ENCODE assay signal across 24 cellular contexts in genomic region chr5:52139888-52140580, GRCh38.
DNase-seq lines count a peak whose midpoint lies in the region; ATAC-seq, FAIRE-seq and TF ChIP-seq lines count a peak whose summit lies in the region.
"Had no signal": no experiment of that assay in that cellular context is flagged by ENCODE, and none has a peak within 500 bp of the region (broad histone marks: within the 10 kb centered on the region; RNA-seq: fewer than 3 reads in every experiment).

No MANE protein-coding gene starts in this region.

- no peaks in the 10 kb centered on the region for H3K9me3 ChIP-seq in upper lobe of right lung
- H3K9me3 ChIP-seq in pancreas, result no peaks in the 10 kb centered on the region
- H3K9me3 ChIP-seq: HAP-1, left lung, vagina had no signal

- TF ChIP-seq CTCF in foreskin keratinocyte (conservative IDR thresholded peaks at IDR 0.05) (no peak), upper lobe of right lung (IDR thresholded peaks at IDR 0.05) (no peak), pancreas (IDR thresholded peaks at IDR 0.05) (no peak)

- WGBS in pancreas, 2 donors, result 33 to 40% methylated on average over 3 of the region's 3 CpGs

- ATAC-seq in foreskin keratinocyte (peak; percentile 40), upper lobe of right lung (no peak), pancreas (no peak), HG02970 (IDR thresholded peaks at IDR 0.05; ENCODE audit: low FRiP score, unreplicated experiment) (no peak)
- ATAC-seq: left lung; naive thymus-derived CD8-positive, alpha-beta T cell; stimulated activated naive B cell treated with anti-CD40 and anti-IgM and Interleukin-4, amounts not matched to agents 10 μg/mL and 1 μg/mL and 100 μg/mL, for 72 hours had no signal

- DNase-seq in DMS79 (lab: John Stamatoyannopoulos, UW) (peak; percentile 96), NCI-H128 (lab: John Stamatoyannopoulos, UW; ENCODE audit: unreplicated experiment) (peak; percentile 83), NCI-H446 treated with DMSO at 0.1 percent for 48 hours (lab: John Stamatoyannopoulos, UW) (peak; percentile 89), foreskin keratinocyte (peak; percentile 16 to 42), upper lobe of right lung (no peak), pancreas (no peak)
- no peak for DNase-seq in stimulated activated CD4-positive, alpha-beta T cell treated with anti-CD3 and anti-CD28 coated beads, Interleukin-15, amount 100 ng/mL, for 24 hours
- DNase-seq: ACHN; activated naive CD4-positive, alpha-beta T cell treated with Interleukin-2 at 50 U/mL for 16 hours; activated T-cell treated with anti-CD3 and anti-CD28 coated beads, Interleukin-2, amount 50 U/mL, for 48 hours; brain microvascular endothelial cell; effector CD8-positive, alpha-beta T cell; hippocampal formation; left lung; midbrain; naive thymus-derived CD8-positive, alpha-beta T cell; stimulated activated CD4-positive, alpha-beta T cell treated with anti-CD3 and anti-CD28 coated beads, Interleukin-2, amount 100 ng/mL, for 48 hours; stimulated activated naive B cell treated with anti-CD40 and anti-IgM and Interleukin-4, amounts not matched to agents 10 μg/mL and 1 μg/mL and 100 μg/mL, for 72 hours had no signal

- H3K27ac ChIP-seq in foreskin keratinocyte (no peak overlapping the region), upper lobe of right lung (no peak overlapping the region), pancreas (no peak overlapping the region)
- H3K27ac ChIP-seq: brain microvascular endothelial cell, left lung, vagina had no signal

- intact Hi-C loops in upper lobe of right lung (cut with DNase I), result no loop called here
- intact Hi-C loops in pancreas (cut with DNase I), result no loop called here

- FAIRE-seq in pancreas (lab: Jason Lieb, UNC), result no peak
- FAIRE-seq: colon, frontal cortex had no signal

- H3K36me3 ChIP-seq in upper lobe of right lung, result no peaks in the 10 kb centered on the region
- no peaks in the 10 kb centered on the region for H3K36me3 ChIP-seq in pancreas
- H3K36me3 ChIP-seq: brain microvascular endothelial cell, HAP-1, left lung, vagina had no signal

- H3K4me3 ChIP-seq in upper lobe of right lung, result no peak overlapping the region
- H3K4me3 ChIP-seq in pancreas, result no peak overlapping the region
- H3K4me3 ChIP-seq: HAP-1, left lung, smooth muscle cell, vagina had no signal

- H3K27me3 ChIP-seq in foreskin keratinocyte (no peaks in the 10 kb centered on the region), upper lobe of right lung (no peaks in the 10 kb centered on the region), pancreas (no peaks in the 10 kb centered on the region)
- H3K27me3 ChIP-seq: brain microvascular endothelial cell, left lung, vagina had no signal

- no peaks in the 10 kb centered on the region for H3K4me1 ChIP-seq in foreskin keratinocyte
- H3K4me1 ChIP-seq in upper lobe of right lung, result no peaks in the 10 kb centered on the region
- no peaks in the 10 kb centered on the region for H3K4me1 ChIP-seq in pancreas
- H3K4me1 ChIP-seq: HAP-1, left lung, vagina had no signal

Comparison
In these comparisons a context has a peak if more than half of its experiments do, and no peak if none do; other contexts are left out.
1. DNase-seq: peak in DMS79 (single experiment), NCI-H128 (single experiment), NCI-H446 treated with DMSO at 0.1 percent for 48 hours (single experiment) and foreskin keratinocyte (2 of 2); none in upper lobe of right lung (single experiment), stimulated activated CD4-positive, alpha-beta T cell treated with anti-CD3 and anti-CD28 coated beads, Interleukin-15, amount 100 ng/mL, for 24 hours (single experiment) and pancreas (0 of 6).